10 cellular contexts compared by ENCODE assay signal in the genomic region with DNA sequence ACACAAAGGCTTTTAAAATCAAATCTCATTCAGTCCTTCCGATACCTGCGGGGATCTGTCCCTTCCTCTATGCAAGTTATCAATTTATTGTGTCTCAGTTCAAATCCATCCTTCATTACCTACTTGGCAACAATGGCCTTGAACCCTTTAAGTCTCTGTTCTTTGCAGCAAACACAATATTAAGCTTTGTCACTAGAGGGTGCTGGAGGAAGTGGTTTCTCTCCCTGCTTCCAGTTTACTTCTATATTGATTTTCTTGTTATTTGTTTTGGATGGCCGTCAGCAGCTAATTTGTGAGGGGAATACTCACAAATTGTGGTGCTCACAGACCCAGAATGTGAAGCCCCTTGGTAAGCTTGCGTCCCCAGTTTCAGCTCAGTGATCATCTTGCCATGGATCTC.
DNase-seq lines count a peak whose midpoint lies in the region; ATAC-seq, FAIRE-seq and TF ChIP-seq lines count a peak whose summit lies in the region.
"Had no signal": no experiment of that assay in that cellular context is flagged by ENCODE, and none has a peak within 500 bp of the region (broad histone marks: within the 10 kb centered on the region; RNA-seq: fewer than 3 reads in every experiment).

No MANE protein-coding gene starts in this region.

- no peak overlapping the region for H3K4me3 Mint-ChIP-seq in stimulated activated naive CD8-positive, alpha-beta T cell treated with anti-CD3 and anti-CD28 coated beads, Interleukin-15, amount 100 ng/mL, for 72 hours
- H3K4me3 Mint-ChIP-seq: stimulated activated memory B cell treated with anti-CD40 and anti-IgM and Interleukin-4, amounts not matched to agents 10 μg/mL and 1 μg/mL and 100 μg/mL, for 72 hours had no signal

- no peaks in the 10 kb centered on the region for H3K9me3 ChIP-seq in left ventricle myocardium inferior (replicated peaks)

- no peaks in the 10 kb centered on the region for H3K9me3 Mint-ChIP-seq in stimulated activated naive CD8-positive, alpha-beta T cell treated with anti-CD3 and anti-CD28 coated beads, Interleukin-15, amount 100 ng/mL, for 72 hours
- H3K9me3 Mint-ChIP-seq: stimulated activated memory B cell treated with anti-CD40 and anti-IgM and Interleukin-4, amounts not matched to agents 10 μg/mL and 1 μg/mL and 100 μg/mL, for 72 hours had no signal

- DNase-seq in left ventricle myocardium inferior (no peak), left ventricle myocardium superior (no peak), NCI-H2196 (lab: John Stamatoyannopoulos, UW; ENCODE audit: unreplicated experiment) (peak; percentile 38), dermis blood vessel endothelial cell (peak; percentile 5), GM12892 (ENCODE audit: insufficient read length) (no peak)
- no peak for DNase-seq in stimulated activated naive CD8-positive, alpha-beta T cell treated with anti-CD3 and anti-CD28 coated beads, Interleukin-15, amount 100 ng/mL, for 72 hours
- DNase-seq in effector CD4-positive, alpha-beta T cell, result no peak
- DNase-seq: hippocampal formation had no signal

- TF ChIP-seq POLR2A in GM12892 (IDR thresholded peaks at IDR 0.05; ENCODE audit: low read depth, low read length), result no peak

- H3K27me3 ChIP-seq in left ventricle myocardium inferior (ENCODE audit: low read depth), result no peaks in the 10 kb centered on the region

- intact Hi-C loops in left ventricle myocardium inferior (cut with micrococcal nuclease), result loop anchor here (10.0 kb wide), 1 partner anchor 264 kb away; no protein-coding TSS in a partner anchor
- intact Hi-C loops in left ventricle myocardium superior (cut with micrococcal nuclease), result loop anchor here (10.0 kb wide), 1 partner anchor 1024 kb away; no protein-coding TSS in a partner anchor

- TF ChIP-seq CTCF in left ventricle myocardium inferior (IDR thresholded peaks at IDR 0.05; ENCODE audit: borderline replicate concordance), result peak; percentile 43

- peaks cover 35% of the 10 kb centered on the region for H3K4me1 ChIP-seq in left ventricle myocardium inferior

- H3K27ac ChIP-seq in left ventricle myocardium inferior (replicated peaks), result no peak overlapping the region

- H3K36me3 ChIP-seq in left ventricle myocardium inferior, result no peaks in the 10 kb centered on the region

- H3K4me1 Mint-ChIP-seq in stimulated activated naive CD8-positive, alpha-beta T cell treated with anti-CD3 and anti-CD28 coated beads, Interleukin-15, amount 100 ng/mL, for 72 hours, result no peaks in the 10 kb centered on the region

- FAIRE-seq in GM12892 (lab: Jason Lieb, UNC), result no peak

- no peak overlapping the region for H3K27ac Mint-ChIP-seq in stimulated activated naive CD8-positive, alpha-beta T cell treated with anti-CD3 and anti-CD28 coated beads, Interleukin-15, amount 100 ng/mL, for 72 hours
- H3K27ac Mint-ChIP-seq: stimulated activated memory B cell treated with anti-CD40 and anti-IgM and Interleukin-4, amounts not matched to agents 10 μg/mL and 1 μg/mL and 100 μg/mL, for 72 hours had no signal

- no peak overlapping the region for H3K4me3 ChIP-seq in left ventricle myocardium inferior

- H3K27me3 Mint-ChIP-seq in stimulated activated naive CD8-positive, alpha-beta T cell treated with anti-CD3 and anti-CD28 coated beads, Interleukin-15, amount 100 ng/mL, for 72 hours, result peaks cover 30% of the 10 kb centered on the region

- no peak for ATAC-seq in left ventricle myocardium superior
- no peak for ATAC-seq in stimulated activated naive CD8-positive, alpha-beta T cell treated with anti-CD3 and anti-CD28 coated beads, Interleukin-15, amount 100 ng/mL, for 72 hours
- ATAC-seq in HG02610 (IDR thresholded peaks at IDR 0.05; ENCODE audit: unreplicated experiment), result no peak
- ATAC-seq: stimulated activated memory B cell treated with anti-CD40 and anti-IgM and Interleukin-4, amounts not matched to agents 10 μg/mL and 1 μg/mL and 100 μg/mL, for 72 hours had no signal

Comparison
In these comparisons a context has a peak if more than half of its experiments do, and no peak if none do; other contexts are left out.
1. DNase-seq: peak in NCI-H2196 (single experiment) and dermis blood vessel endothelial cell (single experiment); none in left ventricle myocardium inferior (single experiment), left ventricle myocardium superior (single experiment), GM12892 (single experiment), stimulated activated naive CD8-positive, alpha-beta T cell treated with anti-CD3 and anti-CD28 coated beads, Interleukin-15, amount 100 ng/mL, for 72 hours (0 of 2) and effector CD4-positive, alpha-beta T cell (single experiment).